Comparison of ENCODE assay signal across 26 cellular contexts in genomic region chr15:98111806-98112205, GRCh38.
"Had no signal": no experiment of that assay in that cellular context is flagged by ENCODE, and none has a peak within 500 bp of the region (broad histone marks: within the 10 kb centered on the region; RNA-seq: fewer than 3 reads in every experiment).

No MANE protein-coding gene starts in this region.

- H3K4me3 ChIP-seq: left ventricle myocardium inferior, pancreas, prostate gland, skin epidermis, stomach, testis, thyroid gland, transverse colon, upper lobe of left lung, vagina had no signal

- H3K27ac ChIP-seq: left ventricle myocardium inferior, pancreas, prostate gland, skin epidermis, stomach, testis, thyroid gland, transverse colon, upper lobe of left lung, vagina had no signal

- H3K4me3 Mint-ChIP-seq: naive thymus-derived CD8-positive, alpha-beta T cell; nephron; neural crest cell; stimulated activated naive B cell treated with anti-CD40 and anti-IgM and Interleukin-4, amounts not matched to agents 10 μg/mL and 1 μg/mL and 100 μg/mL, for 72 hours had no signal

- H3K4me1 Mint-ChIP-seq: naive thymus-derived CD8-positive, alpha-beta T cell; neural crest cell; stimulated activated naive B cell treated with anti-CD40 and anti-IgM and Interleukin-4, amounts not matched to agents 10 μg/mL and 1 μg/mL and 100 μg/mL, for 72 hours had no signal

- H3K9me3 ChIP-seq: pancreas, prostate gland, stomach, testis, thyroid gland, transverse colon, upper lobe of left lung, vagina had no signal

- H3K27me3 ChIP-seq: pancreas, testis, thyroid gland, transverse colon, upper lobe of left lung, vagina had no signal

- H3K36me3 Mint-ChIP-seq: stimulated activated naive B cell treated with anti-CD40 and anti-IgM and Interleukin-4, amounts not matched to agents 10 μg/mL and 1 μg/mL and 100 μg/mL, for 72 hours had no signal

- DNase-seq: islet precursor cell; left ventricle myocardium inferior; mesenchymal stem cell; naive thymus-derived CD8-positive, alpha-beta T cell; nucleus accumbens; pancreas; posterior cingulate gyrus; retina; right cardiac atrium; stimulated activated CD4-positive, alpha-beta T cell treated with anti-CD3 and anti-CD28 coated beads, Interleukin-12 subunit alpha, Interleukin-12 subunit beta, amount 100 ng/mL, for 4 hours; stimulated activated CD4-positive, alpha-beta T cell treated with anti-CD3 and anti-CD28 coated beads, Interleukin-15, amount 100 ng/mL, for 24 hours; stimulated activated CD4-positive, alpha-beta T cell treated with anti-CD3 and anti-CD28 coated beads, Interleukin-2, amount 100 ng/mL, for 24 hours; stimulated activated CD4-positive, alpha-beta T cell treated with anti-CD3 and anti-CD28 coated beads, Interleukin-4, amount 100 ng/mL, for 1 hour; stimulated activated naive B cell treated with anti-CD40 and anti-IgM and Interleukin-4, amounts not matched to agents 10 μg/mL and 1 μg/mL and 100 μg/mL, for 72 hours; stimulated activated naive CD8-positive, alpha-beta T cell treated with anti-CD3 and anti-CD28 coated beads, Interleukin-15, Interleukin-2, amounts not matched to agents 100 U/mL and 50 U/mL, for 24 hours; stomach; testis; thyroid gland; transverse colon; upper lobe of left lung had no signal

- H3K27ac Mint-ChIP-seq: naive thymus-derived CD8-positive, alpha-beta T cell; stimulated activated naive B cell treated with anti-CD40 and anti-IgM and Interleukin-4, amounts not matched to agents 10 μg/mL and 1 μg/mL and 100 μg/mL, for 72 hours had no signal

- H3K4me1 ChIP-seq: left ventricle myocardium inferior, pancreas, prostate gland, stomach, testis, thyroid gland, transverse colon, upper lobe of left lung, vagina had no signal

- H3K36me3 ChIP-seq: left ventricle myocardium inferior, pancreas, prostate gland, stomach, thyroid gland, transverse colon, upper lobe of left lung, vagina had no signal

- ATAC-seq: naive thymus-derived CD8-positive, alpha-beta T cell; pancreas; right cardiac atrium; sciatic nerve; stimulated activated naive B cell treated with anti-CD40 and anti-IgM and Interleukin-4, amounts not matched to agents 10 μg/mL and 1 μg/mL and 100 μg/mL, for 72 hours; stimulated activated naive CD8-positive, alpha-beta T cell treated with anti-CD3 and anti-CD28 coated beads, Interleukin-15, Interleukin-2, amounts not matched to agents 100 U/mL and 50 U/mL, for 24 hours had no signal
